1 cellular context compared by ENCODE assay signal in the genomic region with DNA sequence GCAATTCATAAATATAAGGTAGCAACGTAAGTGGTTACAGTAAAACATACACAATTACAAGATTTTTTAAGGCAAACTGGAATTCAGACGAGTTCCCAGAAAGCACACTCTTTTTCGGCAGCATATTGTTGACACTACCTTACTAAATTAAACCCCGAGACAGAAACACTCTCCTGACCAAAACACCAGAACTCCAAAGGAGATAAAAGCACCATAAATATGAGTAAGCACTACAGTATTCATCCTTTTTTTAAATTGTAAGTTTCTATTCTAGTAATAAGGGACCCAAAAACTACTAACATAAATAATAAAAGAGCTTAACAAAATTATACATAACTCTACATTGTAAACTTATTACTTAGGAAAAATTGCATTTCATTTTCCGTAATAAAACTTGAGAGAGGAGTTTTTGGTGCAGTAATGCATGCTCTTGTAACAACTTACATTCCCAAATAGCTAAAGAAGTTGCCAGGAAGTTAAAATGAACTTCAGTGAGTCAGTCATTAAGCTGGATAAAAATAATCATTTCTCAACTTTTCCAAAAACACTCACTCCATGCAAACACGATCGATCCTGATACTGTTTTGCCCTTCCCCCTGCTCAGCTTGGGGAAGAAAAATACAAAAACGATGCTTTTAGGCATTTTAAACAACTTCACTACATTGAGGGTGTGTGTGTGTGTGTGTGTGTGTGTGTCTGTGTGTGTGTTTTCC.
TF ChIP-seq lines count a peak whose summit lies in the region.

No MANE protein-coding gene starts in this region.

TF ChIP-seq in A549, 52 proteins besides CTCF, POLR2A, EP300 and RAD21 (continued from another document):
- TF ChIP-seq ZSCAN20 (CRISPR knock-in tag; IDR thresholded peaks at IDR 0.05) (no peak), BHLHE40 (IDR thresholded peaks at IDR 0.05; ENCODE audit: low read depth, low read length) (no peak), MAX (IDR thresholded peaks at IDR 0.05) (no peak), CEBPB (IDR thresholded peaks at IDR 0.05) (no peak), FOSB (CRISPR knock-in tag; IDR thresholded peaks at IDR 0.05) (no peak)
- TF ChIP-seq, protein P1, sequence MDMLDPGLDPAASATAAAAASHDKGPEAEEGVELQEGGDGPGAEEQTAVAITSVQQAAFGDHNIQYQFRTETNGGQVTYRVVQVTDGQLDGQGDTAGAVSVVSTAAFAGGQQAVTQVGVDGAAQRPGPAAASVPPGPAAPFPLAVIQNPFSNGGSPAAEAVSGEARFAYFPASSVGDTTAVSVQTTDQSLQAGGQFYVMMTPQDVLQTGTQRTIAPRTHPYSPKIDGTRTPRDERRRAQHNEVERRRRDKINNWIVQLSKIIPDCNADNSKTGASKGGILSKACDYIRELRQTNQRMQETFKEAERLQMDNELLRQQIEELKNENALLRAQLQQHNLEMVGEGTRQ (IDR thresholded peaks at IDR 0.05), result no peak
